8 cellular contexts compared by ENCODE assay signal in genomic region chr16:4253394-4254150, GRCh38. TPM values are rescaled to one million over a fixed set of nuclear protein-coding genes. Genes with fewer than 3 reads are reported as not detected.
DNase-seq lines count a peak whose midpoint lies in the region; ATAC-seq and TF ChIP-seq lines count a peak whose summit lies in the region.

No MANE protein-coding gene starts in this region.

- H3K27me3 ChIP-seq in left lung: no peaks in the 10 kb centered on the region

- H3K27ac ChIP-seq in C4-2B (peak overlapping the region; percentile 78), left lung (peak overlapping the region; percentile 94 to 98)

- TF ChIP-seq CTCF in C4-2B (conservative IDR thresholded peaks at IDR 0.05) (no peak; the same call in 1 of the 2 replicates), left lung (IDR thresholded peaks at IDR 0.05) (no peak)

- intact Hi-C loops in left lung (cut with DNase I): no loop called here

- peaks cover 0 to 10% of the 10 kb centered on the region in 2 donors for H3K36me3 ChIP-seq in left lung

- no peaks in the 10 kb centered on the region for H3K9me3 ChIP-seq in left lung

- DNase-seq in NCI-H69 (lab: John Stamatoyannopoulos, UW) (peak; percentile 100), cortex of kidney (lab: John Stamatoyannopoulos, UW) (peak; percentile 97), left lung (peak; percentile 100)
- DNase-seq in activated CD4-positive, alpha-beta T cell treated with anti-CD3 and anti-CD28 coated beads, Interleukin-2, amount 50 U/mL, for 1 hour: peak; percentile 99
- peak; percentile 100 for DNase-seq in stimulated activated CD4-positive, alpha-beta T cell treated with anti-CD3 and anti-CD28 coated beads, Interleukin-2, amount 100 ng/mL, for 4 hours (ENCODE audit: low read depth)

- peak overlapping the region; percentile 61 to 65 for H3K4me3 ChIP-seq in left lung

- ATAC-seq in GM19372 (IDR thresholded peaks at IDR 0.05; ENCODE audit: low read depth, unreplicated experiment) (peak; percentile 97), HG03521 (IDR thresholded peaks at IDR 0.05; ENCODE audit: unreplicated experiment) (peak; percentile 95), left lung (peak; percentile 97)

- peaks cover 0 to 7% of the 10 kb centered on the region in 2 donors for H3K4me1 ChIP-seq in left lung

RNA-seq across cellular contexts. Expression of gene SRL, which starts 11.7 kb away (rescaled TPM):
- 1 to 10 TPM in 1 of 2 donors, under 1 TPM in 1; 0.82 to 1.9 TPM for total RNA-seq in left lung

RNA-seq across cellular contexts. Expression of gene TFAP4, which starts 19.3 kb away (rescaled TPM):
- total RNA-seq in left lung: 10 to 100 TPM in 1 of 2 donors, 1 to 10 TPM in 1; 6.4 to 12.8 TPM

Comparison
In these comparisons a context has a peak if more than half of its experiments do, and no peak if none do; other contexts are left out.
1. Peak in every context shown above with its lines: DNase-seq, ATAC-seq, H3K4me3 ChIP-seq and H3K27ac ChIP-seq.